Comparison of ENCODE assay signal across 25 cellular contexts in the genomic region with DNA sequence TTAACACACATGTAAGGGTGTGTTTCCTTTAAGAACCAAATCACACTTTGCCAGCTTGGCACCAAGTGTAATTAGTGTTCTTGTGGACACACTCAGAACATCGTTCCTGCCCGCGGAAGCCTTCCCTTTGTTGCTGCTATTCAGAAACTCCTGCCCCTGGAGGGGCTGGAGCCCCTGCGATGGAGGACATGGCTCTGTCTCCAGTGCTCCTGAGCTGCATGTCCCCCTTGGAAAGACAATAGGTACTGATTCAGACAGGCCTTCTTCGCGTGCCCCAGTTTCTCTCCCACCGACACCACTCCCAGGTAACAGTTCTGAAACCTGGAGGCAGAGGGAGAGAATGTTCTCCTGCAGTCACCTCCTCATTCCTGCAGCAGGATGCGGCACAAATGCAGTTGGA.
DNase-seq lines count a peak whose midpoint lies in the region; ATAC-seq and TF ChIP-seq lines count a peak whose summit lies in the region.
"Had no signal": no experiment of that assay in that cellular context is flagged by ENCODE, and none has a peak within 500 bp of the region (broad histone marks: within the 10 kb centered on the region; RNA-seq: fewer than 3 reads in every experiment).

No MANE protein-coding gene starts in this region.

- H3K4me1 ChIP-seq in left ventricle myocardium inferior: peaks cover 13% of the 10 kb centered on the region
- no peaks in the 10 kb centered on the region for H3K4me1 ChIP-seq in lower lobe of right lung
- no peaks in the 10 kb centered on the region for H3K4me1 ChIP-seq in testis

- 89 to 90% methylated on average over 8 of the region's 8 CpGs for WGBS in testis, 2 donors

- H3K36me3 ChIP-seq in left ventricle myocardium inferior (peaks cover 18% of the 10 kb centered on the region), lower lobe of right lung (peaks cover 6% of the 10 kb centered on the region), testis (ENCODE audit: low read depth, missing control alignments) (no peaks in the 10 kb centered on the region)
- H3K36me3 ChIP-seq: cardiac muscle cell had no signal

- H3K27me3 ChIP-seq in left ventricle myocardium inferior (ENCODE audit: low read depth) (no peaks in the 10 kb centered on the region), lower lobe of right lung (ENCODE audit: low read depth) (no peaks in the 10 kb centered on the region), testis (no peaks in the 10 kb centered on the region)
- H3K27me3 ChIP-seq: cardiac muscle cell had no signal

- ATAC-seq in Right ventricle myocardium superior (ENCODE audit: poor library complexity): no peak
- no peak for ATAC-seq in activated CD8-positive, alpha-beta memory T cell treated with anti-CD3 and anti-CD28 coated beads, Interleukin-2, amount 10 ng/mL, durations not matched to agents 7 days and 5 days
- no peak for ATAC-seq in lower lobe of right lung
- ATAC-seq: activated T-cell treated with anti-CD3 and anti-CD28 coated beads, Interleukin-2, amount 50 U/mL, for 4 hours; GM12878; PC-3 had no signal

- no peak overlapping the region for H3K27ac ChIP-seq in left ventricle myocardium inferior (replicated peaks)
- no peak overlapping the region for H3K27ac ChIP-seq in lower lobe of right lung
- no peak overlapping the region for H3K27ac ChIP-seq in testis
- H3K27ac ChIP-seq: cardiac muscle cell had no signal

- H3K9me3 Mint-ChIP-seq in activated CD8-positive, alpha-beta memory T cell treated with anti-CD3 and anti-CD28 coated beads, Interleukin-2, amount 10 ng/mL, durations not matched to agents 7 days and 5 days (ENCODE audit: low read depth): peaks cover 2% of the 10 kb centered on the region

- TF ChIP-seq CTCF in left ventricle myocardium inferior (IDR thresholded peaks at IDR 0.05; ENCODE audit: borderline replicate concordance) (no peak), lower lobe of right lung (IDR thresholded peaks at IDR 0.05) (no peak), testis (IDR thresholded peaks at IDR 0.05) (no peak)

- H3K36me3 Mint-ChIP-seq in activated CD8-positive, alpha-beta memory T cell treated with anti-CD3 and anti-CD28 coated beads, Interleukin-2, amount 10 ng/mL, durations not matched to agents 7 days and 5 days: peaks cover 1% of the 10 kb centered on the region

- H3K27me3 Mint-ChIP-seq in activated CD8-positive, alpha-beta memory T cell treated with anti-CD3 and anti-CD28 coated beads, Interleukin-2, amount 10 ng/mL, durations not matched to agents 7 days and 5 days: no peaks in the 10 kb centered on the region
- H3K27me3 Mint-ChIP-seq: activated naive CD4-positive, alpha-beta T cell treated with anti-CD3 and anti-CD28 coated beads, Interleukin-2, amount 10 ng/mL, durations not matched to agents 7 days and 5 days had no signal

- H3K4me3 ChIP-seq in left ventricle myocardium inferior (no peak overlapping the region), lower lobe of right lung (no peak overlapping the region), testis (no peak overlapping the region)
- H3K4me3 ChIP-seq: cardiac muscle cell, GM12878 had no signal

- no peak overlapping the region for H3K4me3 Mint-ChIP-seq in activated CD8-positive, alpha-beta memory T cell treated with anti-CD3 and anti-CD28 coated beads, Interleukin-2, amount 10 ng/mL, durations not matched to agents 7 days and 5 days
- H3K4me3 Mint-ChIP-seq: activated T-cell treated with anti-CD3 and anti-CD28 coated beads, Interleukin-2, amount 50 U/mL, for 4 hours; nephron progenitor cell had no signal

- H3K9me3 ChIP-seq in left ventricle myocardium inferior (replicated peaks) (peaks cover 8% of the 10 kb centered on the region), lower lobe of right lung (peaks cover 5% of the 10 kb centered on the region), testis (no peaks in the 10 kb centered on the region)

- peaks cover 5% of the 10 kb centered on the region for H3K4me1 Mint-ChIP-seq in activated CD8-positive, alpha-beta memory T cell treated with anti-CD3 and anti-CD28 coated beads, Interleukin-2, amount 10 ng/mL, durations not matched to agents 7 days and 5 days

- CTCF ChIA-PET in activated CD8-positive, alpha-beta memory T cell treated with anti-CD3 and anti-CD28 coated beads, Interleukin-2, amount 10 ng/mL, durations not matched to agents 7 days and 5 days (lab: Charles Lee): no interaction called here

- DNase-seq in Right ventricle myocardium superior: peak; percentile 12
- DNase-seq in left ventricle myocardium inferior: no peak
- peak; percentile 9 for DNase-seq in activated CD8-positive, alpha-beta memory T cell treated with anti-CD3 and anti-CD28 coated beads, Interleukin-2, amount 10 ng/mL, durations not matched to agents 7 days and 5 days
- peak; percentile 31 for DNase-seq in lower lobe of right lung
- DNase-seq in testis: peak; percentile 6
- no peak for DNase-seq in Ammon's horn (ENCODE audit: low spot score)
- DNase-seq in GM19238 (ENCODE audit: insufficient read length, low spot score): no peak
- no peak for DNase-seq in OCI-M2 (lab: John Stamatoyannopoulos, UW; ENCODE audit: unreplicated experiment)
- DNase-seq: activated CD4-positive, alpha-beta T cell treated with anti-CD3 and anti-CD28 coated beads, Interleukin-2, amount 50 U/mL, for 48 hours; activated T-cell treated with anti-CD3 and anti-CD28 coated beads, Interleukin-2, amount 50 U/mL, for 4 hours; Calu3; dermis blood vessel endothelial cell; KBM-7; NCI-H1436; NCI-H2107; NCI-H446; nephron progenitor cell; PC-3; SHP77 treated with DMSO at 0.1 percent for 48 hours; small intestine; stimulated activated CD4-positive, alpha-beta T cell treated with anti-CD3 and anti-CD28 coated beads, Interleukin-2, amount 100 ng/mL, for 24 hours; T-helper 9 cell had no signal

- H3K27ac Mint-ChIP-seq in activated CD8-positive, alpha-beta memory T cell treated with anti-CD3 and anti-CD28 coated beads, Interleukin-2, amount 10 ng/mL, durations not matched to agents 7 days and 5 days: no peak overlapping the region
- H3K27ac Mint-ChIP-seq: activated naive CD4-positive, alpha-beta T cell treated with anti-CD3 and anti-CD28 coated beads, Interleukin-2, amount 10 ng/mL, durations not matched to agents 7 days and 5 days; nephron progenitor cell had no signal

- no peak for TF ChIP-seq POLR2A in testis (IDR thresholded peaks at IDR 0.05)

- intact Hi-C loops in Right ventricle myocardium superior (cut with DNase I): no loop called here
- intact Hi-C loops in left ventricle myocardium inferior (cut with micrococcal nuclease): no loop called here
- intact Hi-C loops in lower lobe of right lung (cut with DNase I): no loop called here
- intact Hi-C loops in testis (cut with DNase I; ENCODE audit: low total_unique reads): no loop called here

Comparison
In these comparisons a context has a peak if more than half of its experiments do, and no peak if none do; other contexts are left out.
1. DNase-seq: peak in Right ventricle myocardium superior (single experiment), activated CD8-positive, alpha-beta memory T cell treated with anti-CD3 and anti-CD28 coated beads, Interleukin-2, amount 10 ng/mL, durations not matched to agents 7 days and 5 days (single experiment), lower lobe of right lung (single experiment) and testis (single experiment); none in left ventricle myocardium inferior (single experiment), Ammon's horn (single experiment), GM19238 (single experiment) and OCI-M2 (single experiment).